ENCODE assay signal across 10 cellular contexts in the genomic region with DNA sequence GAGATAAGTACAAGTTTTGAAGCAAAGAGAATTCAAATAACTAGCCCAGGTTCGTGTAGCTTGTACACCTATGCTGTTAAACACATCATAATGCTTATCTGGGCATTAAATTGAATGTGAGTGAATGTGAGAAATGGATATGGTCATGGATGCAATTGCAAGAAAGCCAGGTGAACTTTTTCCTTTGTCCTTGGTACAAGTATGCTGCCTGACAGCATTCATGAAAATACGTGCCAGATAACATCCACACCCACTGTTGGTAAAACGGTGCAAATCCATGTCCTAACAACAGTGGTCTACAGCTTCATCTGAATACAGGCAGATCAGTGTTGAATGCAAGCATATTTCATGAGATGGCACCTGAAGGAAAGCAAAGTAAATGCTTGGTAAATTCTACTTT.
"Had no signal": no experiment of that assay in that cellular context is flagged by ENCODE, and none has a peak within 500 bp of the region (broad histone marks: within the 10 kb centered on the region; RNA-seq: fewer than 3 reads in every experiment).

No MANE protein-coding gene starts in this region.

- FAIRE-seq: H1, K562 had no signal

- H3K9me3 ChIP-seq: HAP-1 had no signal

- H3K4me3 ChIP-seq: GM23248, HAP-1, K562 had no signal

- H2AFZ ChIP-seq: GM23248 had no signal

- H3K9me3 Mint-ChIP-seq: HFFc6 had no signal

- H3K27ac ChIP-seq: GM23248, HL-60 had no signal

- H3K27ac Mint-ChIP-seq: HFFc6 had no signal

- H3K36me3 ChIP-seq: HAP-1 had no signal

- H3K4me3 Mint-ChIP-seq: HFFc6 had no signal

- ATAC-seq: HCT116, K562 had no signal

- DNase-seq: GM23248, H7, HFFc6, IMR-90, KG1 had no signal
